Comparison of ENCODE assay signal across 11 cellular contexts in the genomic region with DNA sequence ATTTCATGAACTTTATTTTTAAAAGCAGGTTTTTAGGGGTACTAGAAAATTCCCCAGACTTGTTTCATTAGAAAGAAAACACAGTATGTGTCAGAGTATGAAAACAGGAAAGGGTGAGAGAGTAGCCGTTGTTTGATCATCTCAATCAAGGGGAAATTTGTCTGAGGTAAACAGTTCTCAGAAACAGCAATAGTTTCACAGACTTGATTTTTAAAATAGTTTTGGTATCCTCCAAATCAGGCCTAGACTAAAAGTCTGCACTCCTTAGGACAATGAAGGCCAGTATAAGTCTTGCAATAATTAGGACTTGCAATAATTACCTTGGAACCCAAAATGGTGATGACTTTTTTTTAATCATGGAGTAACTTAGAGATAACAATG.
DNase-seq lines count a peak whose midpoint lies in the region; ATAC-seq and TF ChIP-seq lines count a peak whose summit lies in the region.
"Had no signal": no experiment of that assay in that cellular context is flagged by ENCODE, and none has a peak within 500 bp of the region (broad histone marks: within the 10 kb centered on the region; RNA-seq: fewer than 3 reads in every experiment).

No MANE protein-coding gene starts in this region.

- peaks cover 0 to 29% (median 9%) of the 10 kb centered on the region in 9 donors for H3K9me3 Mint-ChIP-seq in naive thymus-derived CD8-positive, alpha-beta T cell

- no peaks in the 10 kb centered on the region for H3K9me2 ChIP-seq in PC-3 (replicated peaks; ENCODE audit: low read length)

- TF ChIP-seq CTCF in PC-3 (conservative IDR thresholded peaks at IDR 0.05; ENCODE audit: low read depth, low read length) (no peak), A673 (conservative IDR thresholded peaks at IDR 0.05; ENCODE audit: low read depth, low read length) (no peak)

- H3K27ac Mint-ChIP-seq in naive thymus-derived CD8-positive, alpha-beta T cell, result peak overlapping the region; percentile 96 to 100 (median 98)

- H3K27me3 Mint-ChIP-seq in naive thymus-derived CD8-positive, alpha-beta T cell, result no peaks in the 10 kb centered on the region

- H3K36me3 ChIP-seq in PC-3 (ENCODE audit: low read depth, low read length), result no peaks in the 10 kb centered on the region
- H3K36me3 ChIP-seq in A673 (ENCODE audit: insufficient read depth, low read length, poor library complexity, severe bottlenecking), result no peaks in the 10 kb centered on the region

- ATAC-seq in GM18502 (IDR thresholded peaks at IDR 0.05; ENCODE audit: poor library complexity, unreplicated experiment) (peak; percentile 61), GM21619 (IDR thresholded peaks at IDR 0.05; ENCODE audit: unreplicated experiment) (peak; percentile 58), PC-3 (no peak), HG02763 (IDR thresholded peaks at IDR 0.05; ENCODE audit: unreplicated experiment) (no peak), Right ventricle myocardium inferior (no peak)
- peak; percentile 90 to 92 for ATAC-seq in naive thymus-derived CD8-positive, alpha-beta T cell

- peak overlapping the region; percentile 56 to 85 (median 80) for H3K4me3 Mint-ChIP-seq in naive thymus-derived CD8-positive, alpha-beta T cell

- BruUV-seq in PC-3 (replicated peaks; lab: Mats Ljungman, UMichigan) (no TSS peak), A673 (replicated peaks; lab: Mats Ljungman, UMichigan) (no TSS peak)

- H4K20me1 ChIP-seq in PC-3 (ENCODE audit: low read length), result no peaks in the 10 kb centered on the region

- no peak overlapping the region for H3K9ac ChIP-seq in PC-3 (ENCODE audit: low read length)

- H3K9me3 ChIP-seq in PC-3 (ENCODE audit: low read length) (no peaks in the 10 kb centered on the region), A673 (ENCODE audit: low read depth, low read length, poor library complexity, severe bottlenecking) (no peaks in the 10 kb centered on the region)

- H3K4me3 ChIP-seq in PC-3 (ENCODE audit: low read length) (no peak overlapping the region), A673 (ENCODE audit: low read depth, low read length, poor library complexity, severe bottlenecking) (no peak overlapping the region)

- peaks cover 22 to 33% (median 32%) of the 10 kb centered on the region in 4 donors for H3K4me1 Mint-ChIP-seq in naive thymus-derived CD8-positive, alpha-beta T cell

- H3K79me2 ChIP-seq in PC-3 (ENCODE audit: low read length), result no peaks in the 10 kb centered on the region

- peaks cover 0 to 14% (median 12%) of the 10 kb centered on the region in 3 donors for H3K36me3 Mint-ChIP-seq in naive thymus-derived CD8-positive, alpha-beta T cell

- H3K4me1 ChIP-seq in PC-3 (ENCODE audit: insufficient read depth, low read length) (peaks cover 5% of the 10 kb centered on the region; the same call in 1 of the 2 replicates), A673 (ENCODE audit: insufficient read depth, low read length, poor library complexity, severe bottlenecking) (no peaks in the 10 kb centered on the region)

- intact Hi-C loops in PC-3 (cut with micrococcal nuclease) (no loop called here), A673 (cut with micrococcal nuclease; ENCODE audit: unreplicated experiment) (no loop called here), Right ventricle myocardium inferior (cut with DNase I) (no loop called here)

- no peak overlapping the region for H3K4me2 ChIP-seq in PC-3 (ENCODE audit: low read length)

- H3K27me3 ChIP-seq in PC-3 (ENCODE audit: low read length) (no peaks in the 10 kb centered on the region), A673 (replicated peaks; ENCODE audit: insufficient read depth, low read depth, low read length, poor library complexity) (peaks cover 10% of the 10 kb centered on the region)

- no peak overlapping the region for H3K27ac ChIP-seq in PC-3 (ENCODE audit: low read length)
- no peak overlapping the region for H3K27ac ChIP-seq in A673 (ENCODE audit: low read depth, low read length, poor library complexity, severe bottlenecking)

- DNase-seq in PC-3 (no peak), A673 (ENCODE audit: low spot score) (no peak), Right ventricle myocardium inferior (ENCODE audit: missing footprints) (no peak)
- DNase-seq in naive thymus-derived CD8-positive, alpha-beta T cell, result peak in 5 of 10 donors; percentile 9 to 73 (median 39)
- no peak for DNase-seq in stimulated activated CD4-positive, alpha-beta T cell treated with anti-CD3 and anti-CD28 coated beads, Interleukin-15, amount 100 ng/mL, for 24 hours
- DNase-seq: GF-D8; NCI-H69; stimulated activated CD4-positive, alpha-beta T cell treated with anti-CD3 and anti-CD28 coated beads, Interleukin-12 subunit alpha, Interleukin-12 subunit beta, amount 100 ng/mL, for 4 hours had no signal

- CTCF ChIA-PET in PC-3 (lab: Charles Lee) (no interaction called here), A673 (lab: Charles Lee) (no interaction called here)

- H2AFZ ChIP-seq in PC-3 (ENCODE audit: low read length), result peak overlapping the region; percentile 36; the same call in 1 of the 2 replicates

- no peaks in the 10 kb centered on the region for H3F3A ChIP-seq in PC-3 (ENCODE audit: low read length, unreplicated experiment)

- POLR2A ChIA-PET in PC-3 (lab: Charles Lee; ENCODE audit: unreplicated experiment) (no interaction called here), A673 (lab: Charles Lee; ENCODE audit: low non-redundant PET) (no interaction called here)
- POLR2A ChIA-PET in naive thymus-derived CD8-positive, alpha-beta T cell (lab: Charles Lee), result interaction anchor here (1.3 to 3.1 kb wide), 4 partner anchors 8 to 56 kb away, joined by 3 to 32 read pairs (median 6); no protein-coding TSS in a partner anchor

Comparison
In these comparisons a context has a peak if more than half of its experiments do, and no peak if none do; other contexts are left out.
1. ATAC-seq: peak in GM18502 (single experiment), GM21619 (single experiment) and naive thymus-derived CD8-positive, alpha-beta T cell (2 of 2); none in PC-3 (single experiment), HG02763 (single experiment) and Right ventricle myocardium inferior (single experiment).